Comparison of ENCODE assay signal across 9 cellular contexts in the genomic region with DNA sequence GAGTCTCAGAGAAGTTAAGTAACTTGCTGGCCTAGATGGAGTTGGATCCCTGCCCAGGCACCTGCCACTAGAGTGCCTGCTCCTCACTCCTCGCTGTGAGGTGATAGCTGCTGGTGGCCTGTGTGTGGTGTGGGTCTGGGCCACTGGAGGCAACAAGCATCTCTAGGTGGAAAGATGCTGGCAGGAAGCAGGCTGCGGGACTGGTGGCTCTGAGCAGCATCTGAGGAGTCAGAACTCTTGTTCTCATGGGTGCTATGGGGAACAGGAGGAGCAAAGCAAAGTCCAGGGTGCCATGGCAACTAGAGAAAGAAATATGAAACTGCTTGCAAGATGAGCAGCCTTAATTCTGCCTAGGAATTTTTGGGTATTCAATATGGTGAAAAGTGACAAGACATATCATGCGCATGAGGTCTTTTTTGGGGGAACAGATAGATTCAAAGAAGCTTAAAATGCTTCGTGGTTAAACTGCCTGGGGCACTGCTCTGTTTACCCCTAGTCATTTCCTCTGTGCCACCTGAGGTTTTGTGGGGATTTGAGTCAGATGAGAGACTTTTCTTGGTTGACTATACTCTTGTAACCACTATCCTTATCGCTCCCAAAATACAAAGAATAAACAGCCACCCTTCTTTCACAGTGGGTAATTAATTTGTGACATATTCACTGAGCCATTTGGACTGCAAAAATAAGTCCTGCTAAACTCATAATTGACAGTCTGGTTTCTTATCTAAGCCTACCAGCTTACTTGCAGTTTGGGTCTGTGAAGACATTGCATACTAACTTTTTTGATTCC. TPM values are rescaled to one million over a fixed set of nuclear protein-coding genes. Genes with fewer than 3 reads are reported as not detected.
DNase-seq lines count a peak whose midpoint lies in the region; ATAC-seq and TF ChIP-seq lines count a peak whose summit lies in the region.
"Had no signal": no experiment of that assay in that cellular context is flagged by ENCODE, and none has a peak within 500 bp of the region (broad histone marks: within the 10 kb centered on the region; RNA-seq: fewer than 3 reads in every experiment).

No MANE protein-coding gene starts in this region.

- peaks cover 0 to 5% of the 10 kb centered on the region in 2 donors for H3K27me3 Mint-ChIP-seq in natural killer cell treated with Interleukin-12 subunit alpha and Interleukin-12 subunit beta and Interleukin-15 and Interleukin-18, amount 100 ng/mL, for 72 hours

- TF ChIP-seq CTCF in GM12865 (IDR thresholded peaks at IDR 0.05; ENCODE audit: insufficient read depth, low read depth, low read length, missing control alignments), result no peak
- TF ChIP-seq CTCF in foreskin fibroblast (IDR thresholded peaks at IDR 0.05; ENCODE audit: low read depth, low read length), result no peak
- no peak for TF ChIP-seq CTCF in GM13976 (IDR thresholded peaks at IDR 0.05; ENCODE audit: borderline replicate concordance, control extremely low read depth, extremely low read depth, insufficient read depth, missing control alignments)

- DNase-seq in GM12865 (ENCODE audit: low read depth) (peak; percentile 29), glomerular visceral epithelial cell (ENCODE audit: extremely low spot score) (no peak), foreskin fibroblast (no peak), GM13976 (ENCODE audit: low spot score) (no peak)
- peak; percentile 12 for DNase-seq in activated CD4-positive, alpha-beta T cell treated with anti-CD3 and anti-CD28 coated beads, Interleukin-2, amount 50 U/mL, for 1 hour
- no peak for DNase-seq in natural killer cell treated with Interleukin-12 subunit alpha and Interleukin-12 subunit beta and Interleukin-15 and Interleukin-18, amount 100 ng/mL, for 72 hours (ENCODE audit: low spot score)
- DNase-seq: cerebellar nuclear complex had no signal

- H3K4me1 Mint-ChIP-seq in natural killer cell treated with Interleukin-12 subunit alpha and Interleukin-12 subunit beta and Interleukin-15 and Interleukin-18, amount 100 ng/mL, for 72 hours (ENCODE audit: low read depth in 2 of 2), result peaks cover 19 to 22% of the 10 kb centered on the region in 2 donors

- no peaks in the 10 kb centered on the region for H3K36me3 Mint-ChIP-seq in natural killer cell treated with Interleukin-12 subunit alpha and Interleukin-12 subunit beta and Interleukin-15 and Interleukin-18, amount 100 ng/mL, for 72 hours

- H3K9me3 Mint-ChIP-seq in natural killer cell treated with Interleukin-12 subunit alpha and Interleukin-12 subunit beta and Interleukin-15 and Interleukin-18, amount 100 ng/mL, for 72 hours, result no peaks in the 10 kb centered on the region

- H3K27ac Mint-ChIP-seq in natural killer cell treated with Interleukin-12 subunit alpha and Interleukin-12 subunit beta and Interleukin-15 and Interleukin-18, amount 100 ng/mL, for 72 hours, result peak overlapping the region; percentile 45 to 72

- peak overlapping the region; percentile 38 for H3K4me3 Mint-ChIP-seq in natural killer cell treated with Interleukin-12 subunit alpha and Interleukin-12 subunit beta and Interleukin-15 and Interleukin-18, amount 100 ng/mL, for 72 hours

- ATAC-seq in HG03378 (IDR thresholded peaks at IDR 0.05; ENCODE audit: unreplicated experiment) (peak; percentile 42), HG03565 (IDR thresholded peaks at IDR 0.05; ENCODE audit: unreplicated experiment) (no peak)
- ATAC-seq in natural killer cell treated with Interleukin-12 subunit alpha and Interleukin-12 subunit beta and Interleukin-15 and Interleukin-18, amount 100 ng/mL, for 72 hours, result peak; percentile 80 to 89

- H3K4me3 ChIP-seq in GM12865 (ENCODE audit: low read depth, low read length) (no peak overlapping the region), foreskin fibroblast (ENCODE audit: low read depth in 1 of 2, low read length in 2 of 2) (no peak overlapping the region)

- in situ Hi-C loops in GM13976 (cut with MboI; ENCODE audit: low sequenced_read_pairs, unreplicated experiment), result no loop called here

RNA-seq across cellular contexts. Expression of a gene that starts 50.3 kb away (rescaled TPM):
- total RNA-seq in natural killer cell treated with Interleukin-12 subunit alpha and Interleukin-12 subunit beta and Interleukin-15 and Interleukin-18, amount 100 ng/mL, for 72 hours, result 1 to 10 TPM; 1.7 to 2.8 TPM

Comparison
In these comparisons a context has a peak if more than half of its experiments do, and no peak if none do; other contexts are left out.
1. DNase-seq: peak in GM12865 (single experiment) and activated CD4-positive, alpha-beta T cell treated with anti-CD3 and anti-CD28 coated beads, Interleukin-2, amount 50 U/mL, for 1 hour (single experiment); none in natural killer cell treated with Interleukin-12 subunit alpha and Interleukin-12 subunit beta and Interleukin-15 and Interleukin-18, amount 100 ng/mL, for 72 hours (single experiment), glomerular visceral epithelial cell (single experiment), foreskin fibroblast (0 of 2) and GM13976 (single experiment).